2 cellular contexts compared by ENCODE assay signal in the genomic region with DNA sequence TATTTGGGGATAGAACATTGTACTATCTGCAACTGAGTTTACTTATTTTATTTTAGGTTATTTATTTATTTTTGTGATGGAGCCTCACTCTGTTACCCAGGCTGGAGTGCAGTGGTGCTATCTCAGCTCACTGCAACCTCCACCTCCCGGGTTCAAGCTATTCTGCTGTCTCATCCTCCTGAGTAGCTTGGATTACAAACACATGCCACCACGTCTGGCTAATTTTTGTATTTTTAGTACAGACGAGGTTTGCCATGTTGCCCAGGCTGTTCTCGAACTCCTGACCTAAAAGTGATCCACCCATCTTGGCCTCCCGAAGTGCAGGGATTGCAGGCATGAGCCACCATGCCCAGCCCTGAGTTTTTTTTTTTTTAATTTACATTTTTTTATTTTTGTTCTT. TPM values are rescaled to one million over a fixed set of nuclear protein-coding genes. Genes with fewer than 3 reads are reported as not detected.
"Had no signal": no experiment of that assay in that cellular context is flagged by ENCODE, and none has a peak within 500 bp of the region (broad histone marks: within the 10 kb centered on the region; RNA-seq: fewer than 3 reads in every experiment).

No MANE protein-coding gene starts in this region.

RNA-seq across cellular contexts. Expression of a gene that starts 52.2 kb away (rescaled TPM):
- total RNA-seq: GM23248, HFFc6 had no signal
- polyA plus RNA-seq: GM23248 had no signal
